ENCODE assay signal across 8 cellular contexts in genomic region chr15:58269455-58270414, GRCh38.
DNase-seq lines count a peak whose midpoint lies in the region; ATAC-seq and TF ChIP-seq lines count a peak whose summit lies in the region.

No MANE protein-coding gene starts in this region.

- no peak overlapping the region for H2AFZ ChIP-seq in neural cell (ENCODE audit: low read depth, low read length)

- TF ChIP-seq CTCF in BJ (IDR thresholded peaks at IDR 0.05; ENCODE audit: insufficient read depth, low read depth, low read length), result peak; percentile 81
- TF ChIP-seq CTCF in GM12875 (IDR thresholded peaks at IDR 0.05; ENCODE audit: borderline replicate concordance, insufficient read depth, low read depth, low read length), result peak; percentile 69
- peak; percentile 88 for TF ChIP-seq CTCF in fibroblast of pulmonary artery (IDR thresholded peaks at IDR 0.05; ENCODE audit: low read length, missing control alignments)
- TF ChIP-seq CTCF in neural cell (IDR thresholded peaks at IDR 0.05; ENCODE audit: poor library complexity, severe bottlenecking), result peak; percentile 78

- no peak overlapping the region for H3K9ac ChIP-seq in neural cell (ENCODE audit: low read length)

- no peaks in the 10 kb centered on the region for H3K36me3 ChIP-seq in BJ (ENCODE audit: control insufficient read depth, insufficient read depth, low read length)
- no peaks in the 10 kb centered on the region for H3K36me3 ChIP-seq in neural cell (ENCODE audit: insufficient read depth, low read length)

- POLR2A ChIA-PET in BJ (lab: Charles Lee), result no interaction called here
- POLR2A ChIA-PET in activated CD4-positive, alpha-beta memory T cell treated with anti-CD3 and anti-CD28 coated beads, Interleukin-2, amount 10 ng/mL, durations not matched to agents 7 days and 5 days (lab: Charles Lee), result no interaction called here

- no peak overlapping the region for H3K27ac Mint-ChIP-seq in activated CD4-positive, alpha-beta memory T cell treated with anti-CD3 and anti-CD28 coated beads, Interleukin-2, amount 10 ng/mL, durations not matched to agents 7 days and 5 days

- no peak overlapping the region for H3K4me3 Mint-ChIP-seq in activated CD4-positive, alpha-beta memory T cell treated with anti-CD3 and anti-CD28 coated beads, Interleukin-2, amount 10 ng/mL, durations not matched to agents 7 days and 5 days

- TF ChIP-seq RAD21 in neural cell (conservative IDR thresholded peaks at IDR 0.05), result peak; percentile 83

- no peak for ATAC-seq in GM21515 (IDR thresholded peaks at IDR 0.05; ENCODE audit: unreplicated experiment)
- no peak for ATAC-seq in GM18870 (IDR thresholded peaks at IDR 0.05; ENCODE audit: unreplicated experiment)

- no peak overlapping the region for H3K4me2 ChIP-seq in neural cell (ENCODE audit: low read length)

- H4K20me1 ChIP-seq in neural cell (ENCODE audit: insufficient read depth), result no peaks in the 10 kb centered on the region

- no peaks in the 10 kb centered on the region for H3K79me2 ChIP-seq in neural cell (replicated peaks; ENCODE audit: insufficient read depth, low read length)

- no peaks in the 10 kb centered on the region for H3F3A ChIP-seq in neural cell (ENCODE audit: insufficient read depth, low read length, poor library complexity, severe bottlenecking)

- H3K9me3 ChIP-seq in neural cell (ENCODE audit: low read length), result no peaks in the 10 kb centered on the region

- H3K9me3 Mint-ChIP-seq in activated CD4-positive, alpha-beta memory T cell treated with anti-CD3 and anti-CD28 coated beads, Interleukin-2, amount 10 ng/mL, durations not matched to agents 7 days and 5 days, result no peaks in the 10 kb centered on the region

- H3K27me3 Mint-ChIP-seq in activated CD4-positive, alpha-beta memory T cell treated with anti-CD3 and anti-CD28 coated beads, Interleukin-2, amount 10 ng/mL, durations not matched to agents 7 days and 5 days, result peaks cover 2% of the 10 kb centered on the region

- no peak overlapping the region for H3K4me3 ChIP-seq in BJ (ENCODE audit: low read depth, low read length)
- H3K4me3 ChIP-seq in GM12875 (ENCODE audit: low read depth, low read length), result no peak overlapping the region
- H3K4me3 ChIP-seq in fibroblast of pulmonary artery (replicated peaks; ENCODE audit: low read depth, low read length), result no peak overlapping the region
- no peak overlapping the region for H3K4me3 ChIP-seq in neural cell (ENCODE audit: low read length)

- H3K4me1 Mint-ChIP-seq in activated CD4-positive, alpha-beta memory T cell treated with anti-CD3 and anti-CD28 coated beads, Interleukin-2, amount 10 ng/mL, durations not matched to agents 7 days and 5 days, result peaks cover 10% of the 10 kb centered on the region

- DNase-seq in BJ (ENCODE audit: low read depth), result no peak
- peak; percentile 36 for DNase-seq in NCI-H345 (lab: John Stamatoyannopoulos, UW)
- peak; percentile 45 for DNase-seq in activated CD4-positive, alpha-beta memory T cell treated with anti-CD3 and anti-CD28 coated beads, Interleukin-2, amount 10 ng/mL, durations not matched to agents 7 days and 5 days
- peak; percentile 81 for DNase-seq in fibroblast of pulmonary artery (ENCODE audit: low read depth)

- H3K36me3 Mint-ChIP-seq in activated CD4-positive, alpha-beta memory T cell treated with anti-CD3 and anti-CD28 coated beads, Interleukin-2, amount 10 ng/mL, durations not matched to agents 7 days and 5 days (ENCODE audit: low read depth), result no peaks in the 10 kb centered on the region

- no peak for TF ChIP-seq EP300 in neural cell (conservative IDR thresholded peaks at IDR 0.05; ENCODE audit: poor library complexity, severe bottlenecking)

- no peaks in the 10 kb centered on the region for H3K9me2 ChIP-seq in neural cell (ENCODE audit: insufficient read depth, low read length)

- CTCF ChIA-PET in BJ (lab: Yijun Ruan, JAX), result interaction anchor here (0.6 to 3.4 kb wide), 19 partner anchors 10 to 502 kb away, joined by 3 to 19 read pairs (median 4); partner anchors contain the start of gene MINDY2
- CTCF ChIA-PET in activated CD4-positive, alpha-beta memory T cell treated with anti-CD3 and anti-CD28 coated beads, Interleukin-2, amount 10 ng/mL, durations not matched to agents 7 days and 5 days (lab: Charles Lee), result interaction anchor here (0.6 to 2.6 kb wide), 12 partner anchors 9 to 501 kb away, joined by 3 to 20 read pairs (median 3); partner anchors contain the start of gene MINDY2

- H3K27ac ChIP-seq in neural cell (ENCODE audit: low read length), result no peak overlapping the region

- H3K27me3 ChIP-seq in BJ (ENCODE audit: control insufficient read depth, insufficient read depth, low read length) (no peaks in the 10 kb centered on the region; the same call in 1 of the 2 replicates), neural cell (ENCODE audit: insufficient read depth, low read depth, low read length) (no peaks in the 10 kb centered on the region)

TF ChIP-seq in neural cell, 6 proteins besides CTCF, POLR2A, EP300 and RAD21:
- TF ChIP-seq POLR2AphosphoS5 (IDR thresholded peaks at IDR 0.05), result no peak
- peak; percentile 83 for TF ChIP-seq SMC3 (conservative IDR thresholded peaks at IDR 0.05; ENCODE audit: poor library complexity)
